ENCODE assay signal across 12 cellular contexts in genomic region chr16:53768593-53768992, GRCh38.
DNase-seq lines count a peak whose midpoint lies in the region; ATAC-seq and TF ChIP-seq lines count a peak whose summit lies in the region.
"Had no signal": no experiment of that assay in that cellular context is flagged by ENCODE, and none has a peak within 500 bp of the region (broad histone marks: within the 10 kb centered on the region; RNA-seq: fewer than 3 reads in every experiment).

No MANE protein-coding gene starts in this region.

- H3K4me3 ChIP-seq in PC-9 (no peak overlapping the region), esophagus squamous epithelium (no peak overlapping the region)

- H3F3A ChIP-seq in PC-9 (ENCODE audit: insufficient read depth, low read depth), result peaks cover 20% of the 10 kb centered on the region

- H3K27me3 ChIP-seq in PC-9 (ENCODE audit: insufficient read depth, low read depth) (no peaks in the 10 kb centered on the region), esophagus squamous epithelium (no peaks in the 10 kb centered on the region)

- ATAC-seq in HG02938 (IDR thresholded peaks at IDR 0.05; ENCODE audit: unreplicated experiment), result no peak

- CTCF ChIA-PET in activated CD4-positive, alpha-beta memory T cell treated with anti-CD3 and anti-CD28 coated beads for 36 hours (lab: Charles Lee), result interaction anchor here (0.9 to 3.3 kb wide), 4 partner anchors 25 to 219 kb away, joined by 3 to 21 read pairs (median 6); no protein-coding TSS in a partner anchor
- CTCF ChIA-PET in activated CD4-positive, alpha-beta memory T cell treated with anti-CD3 and anti-CD28 coated beads, Interleukin-2, amount 10 ng/mL, durations not matched to agents 7 days and 5 days (lab: Charles Lee), result interaction anchor here (1.4 to 3.2 kb wide), 3 partner anchors 25 to 219 kb away, joined by 3 to 15 read pairs (median 7); partner anchors contain the start of gene FTO
- CTCF ChIA-PET in PC-9 (lab: Charles Lee), result no interaction called here

- H3K27ac ChIP-seq in PC-9, result peak overlapping the region; percentile 8; the same call in 1 of the 2 replicates
- H3K27ac ChIP-seq in esophagus squamous epithelium, result peak overlapping the region in 3 of 4 donors; percentile 29 to 53 (median 42)

- peaks cover 53% of the 10 kb centered on the region for H3K4me1 ChIP-seq in PC-9 (replicated peaks; ENCODE audit: insufficient read depth)
- peaks cover 11 to 65% (median 26%) of the 10 kb centered on the region in 3 donors for H3K4me1 ChIP-seq in esophagus squamous epithelium

- H2AFZ ChIP-seq in PC-9, result no peak overlapping the region

- DNase-seq in activated CD4-positive, alpha-beta memory T cell treated with anti-CD3 and anti-CD28 coated beads for 36 hours, result peak; percentile 17
- no peak for DNase-seq in activated CD4-positive, alpha-beta memory T cell treated with anti-CD3 and anti-CD28 coated beads, Interleukin-2, amount 10 ng/mL, durations not matched to agents 7 days and 5 days
- DNase-seq in PC-9 (peak; percentile 50 to 94), esophagus squamous epithelium (lab: John Stamatoyannopoulos, UW) (no peak), smooth muscle cell of the brain vasculature (ENCODE audit: low read depth, low spot score) (peak; percentile 79), NCI-H2171 (lab: John Stamatoyannopoulos, UW) (no peak), GM10266 (ENCODE audit: extremely low spot score) (no peak)
- DNase-seq: NCI-H2107; stimulated activated CD4-positive, alpha-beta T cell treated with anti-CD3 and anti-CD28 coated beads, Interleukin-2, amount 100 ng/mL, for 48 hours had no signal

- H3K27ac Mint-ChIP-seq in activated CD4-positive, alpha-beta memory T cell treated with anti-CD3 and anti-CD28 coated beads for 36 hours, result no peak overlapping the region
- H3K27ac Mint-ChIP-seq in activated CD4-positive, alpha-beta memory T cell treated with anti-CD3 and anti-CD28 coated beads, Interleukin-2, amount 10 ng/mL, durations not matched to agents 7 days and 5 days, result no peak overlapping the region
- H3K27ac Mint-ChIP-seq: CD14-positive monocyte; dendritic cell treated with granulocyte-macrophage colony-stimulating factor and Interleukin-4, amounts not matched to agents 40 ng/mL and 50 ng/mL, for 4 days had no signal

- H3K9me2 ChIP-seq in PC-9 (ENCODE audit: insufficient read depth), result no peaks in the 10 kb centered on the region

- H3K4me1 Mint-ChIP-seq in activated CD4-positive, alpha-beta memory T cell treated with anti-CD3 and anti-CD28 coated beads for 36 hours (ENCODE audit: low read depth), result peaks cover 25% of the 10 kb centered on the region
- peaks cover 25% of the 10 kb centered on the region for H3K4me1 Mint-ChIP-seq in activated CD4-positive, alpha-beta memory T cell treated with anti-CD3 and anti-CD28 coated beads, Interleukin-2, amount 10 ng/mL, durations not matched to agents 7 days and 5 days

- WGBS in esophagus squamous epithelium, 2 donors, result 17 to 27% methylated on average over 1 of the region's 1 CpG

- no peaks in the 10 kb centered on the region for H4K20me1 ChIP-seq in PC-9 (ENCODE audit: insufficient read depth)

- no peaks in the 10 kb centered on the region for H3K9me3 Mint-ChIP-seq in activated CD4-positive, alpha-beta memory T cell treated with anti-CD3 and anti-CD28 coated beads for 36 hours
- H3K9me3 Mint-ChIP-seq in activated CD4-positive, alpha-beta memory T cell treated with anti-CD3 and anti-CD28 coated beads, Interleukin-2, amount 10 ng/mL, durations not matched to agents 7 days and 5 days, result no peaks in the 10 kb centered on the region
- H3K9me3 Mint-ChIP-seq: CD14-positive monocyte; dendritic cell treated with granulocyte-macrophage colony-stimulating factor and Interleukin-4, amounts not matched to agents 40 ng/mL and 50 ng/mL, for 4 days had no signal

- TF ChIP-seq CTCF in PC-9 (conservative IDR thresholded peaks at IDR 0.05) (no peak), esophagus squamous epithelium (IDR thresholded peaks at IDR 0.05) (no peak), GM10266 (IDR thresholded peaks at IDR 0.05; ENCODE audit: control insufficient read depth, insufficient read depth, low read depth, missing control alignments) (no peak)

- H3K79me2 ChIP-seq in PC-9 (ENCODE audit: low read depth), result peaks cover 31% of the 10 kb centered on the region

- intact Hi-C loops in activated CD4-positive, alpha-beta memory T cell treated with anti-CD3 and anti-CD28 coated beads for 36 hours (cut with micrococcal nuclease), result no loop called here
- intact Hi-C loops in PC-9 (cut with micrococcal nuclease; ENCODE audit: unreplicated experiment), result loop anchor here (1.0 to 5.0 kb wide), 4 partner anchors 65 to 1702 kb away; partner anchors contain the start of gene RPGRIP1L
- intact Hi-C loops in esophagus squamous epithelium (cut with DNase I), result no loop called here

- no peaks in the 10 kb centered on the region for H3K36me3 ChIP-seq in PC-9 (ENCODE audit: low read depth)
- no peaks in the 10 kb centered on the region for H3K36me3 ChIP-seq in esophagus squamous epithelium

- no TSS peak for BruUV-seq in PC-9 (replicated peaks; lab: Mats Ljungman, UMichigan)

- no peak for TF ChIP-seq POLR2A in esophagus squamous epithelium (IDR thresholded peaks at IDR 0.05)

- H3K9me3 ChIP-seq in PC-9 (ENCODE audit: insufficient read depth, low read depth) (no peaks in the 10 kb centered on the region), esophagus squamous epithelium (no peaks in the 10 kb centered on the region)

- peak overlapping the region; percentile 42 for H3K4me2 ChIP-seq in PC-9

- H3K36me3 Mint-ChIP-seq in activated CD4-positive, alpha-beta memory T cell treated with anti-CD3 and anti-CD28 coated beads for 36 hours, result no peaks in the 10 kb centered on the region
- H3K36me3 Mint-ChIP-seq in activated CD4-positive, alpha-beta memory T cell treated with anti-CD3 and anti-CD28 coated beads, Interleukin-2, amount 10 ng/mL, durations not matched to agents 7 days and 5 days (ENCODE audit: low read depth), result no peaks in the 10 kb centered on the region

- H3K4me3 Mint-ChIP-seq in activated CD4-positive, alpha-beta memory T cell treated with anti-CD3 and anti-CD28 coated beads for 36 hours, result no peak overlapping the region
- no peak overlapping the region for H3K4me3 Mint-ChIP-seq in activated CD4-positive, alpha-beta memory T cell treated with anti-CD3 and anti-CD28 coated beads, Interleukin-2, amount 10 ng/mL, durations not matched to agents 7 days and 5 days
- H3K4me3 Mint-ChIP-seq: CD14-positive monocyte; dendritic cell treated with granulocyte-macrophage colony-stimulating factor and Interleukin-4, amounts not matched to agents 40 ng/mL and 50 ng/mL, for 4 days had no signal

- POLR2A ChIA-PET in activated CD4-positive, alpha-beta memory T cell treated with anti-CD3 and anti-CD28 coated beads for 36 hours (lab: Charles Lee), result no interaction called here
- POLR2A ChIA-PET in activated CD4-positive, alpha-beta memory T cell treated with anti-CD3 and anti-CD28 coated beads, Interleukin-2, amount 10 ng/mL, durations not matched to agents 7 days and 5 days (lab: Charles Lee), result interaction anchor here (1.2 kb wide), 1 partner anchor 20 kb away, joined by 3 read pairs; no protein-coding TSS in a partner anchor
- POLR2A ChIA-PET in PC-9 (lab: Charles Lee; ENCODE audit: unreplicated experiment), result interaction anchor here (0.5 to 0.8 kb wide), 4 partner anchors 66 to 655 kb away, joined by 3 to 8 read pairs (median 5); no protein-coding TSS in a partner anchor

- H3K27me3 Mint-ChIP-seq in activated CD4-positive, alpha-beta memory T cell treated with anti-CD3 and anti-CD28 coated beads for 36 hours, result no peaks in the 10 kb centered on the region
- H3K27me3 Mint-ChIP-seq in activated CD4-positive, alpha-beta memory T cell treated with anti-CD3 and anti-CD28 coated beads, Interleukin-2, amount 10 ng/mL, durations not matched to agents 7 days and 5 days, result no peaks in the 10 kb centered on the region
- H3K27me3 Mint-ChIP-seq: dendritic cell treated with granulocyte-macrophage colony-stimulating factor and Interleukin-4, amounts not matched to agents 40 ng/mL and 50 ng/mL, for 4 days had no signal

Comparison
In these comparisons a context has a peak if more than half of its experiments do, and no peak if none do; other contexts are left out.
1. DNase-seq: peak in activated CD4-positive, alpha-beta memory T cell treated with anti-CD3 and anti-CD28 coated beads for 36 hours (single experiment), PC-9 (2 of 2) and smooth muscle cell of the brain vasculature (single experiment); none in activated CD4-positive, alpha-beta memory T cell treated with anti-CD3 and anti-CD28 coated beads, Interleukin-2, amount 10 ng/mL, durations not matched to agents 7 days and 5 days (single experiment), esophagus squamous epithelium (single experiment), NCI-H2171 (single experiment) and GM10266 (single experiment).